10 cellular contexts compared by ENCODE assay signal in the genomic region with DNA sequence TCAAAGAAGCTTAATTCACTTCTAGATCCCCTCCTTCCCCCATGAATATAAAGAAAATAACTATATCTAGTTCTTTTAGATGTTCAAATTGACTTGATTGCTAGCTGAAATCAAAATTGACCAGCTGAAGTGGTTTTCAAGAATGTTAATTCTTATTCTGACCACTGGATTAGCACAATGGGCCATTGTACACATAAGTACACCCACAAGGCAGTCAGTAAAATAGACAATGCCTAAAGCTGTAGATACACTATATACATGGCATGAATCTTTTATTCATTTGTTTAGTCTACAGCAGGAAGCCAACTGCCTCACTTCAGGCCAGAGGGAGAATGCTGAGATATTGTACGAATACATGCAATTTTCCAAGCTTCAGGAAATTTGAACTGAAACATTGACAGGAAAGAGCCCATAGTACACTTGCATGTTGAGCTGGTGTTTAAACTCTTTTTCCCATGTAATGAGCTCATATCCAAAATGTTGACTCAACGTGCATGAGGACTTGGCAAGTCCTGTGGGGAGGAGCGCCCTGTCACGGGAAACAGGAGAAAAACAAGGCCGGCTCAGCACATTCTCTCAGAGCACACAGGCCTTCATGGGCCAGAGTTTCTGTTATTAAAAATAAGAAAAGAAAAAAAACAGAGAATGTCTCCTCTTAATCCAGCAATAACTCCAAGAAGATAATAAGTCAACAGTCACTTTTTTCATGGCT.
DNase-seq lines count a peak whose midpoint lies in the region; ATAC-seq, FAIRE-seq and TF ChIP-seq lines count a peak whose summit lies in the region.
"Had no signal": no experiment of that assay in that cellular context is flagged by ENCODE, and none has a peak within 500 bp of the region (broad histone marks: within the 10 kb centered on the region; RNA-seq: fewer than 3 reads in every experiment).

No MANE protein-coding gene starts in this region.

- H3K4me2 ChIP-seq in astrocyte (ENCODE audit: low read length) = peak overlapping the region; percentile 9

- no peaks in the 10 kb centered on the region for H3K79me2 ChIP-seq in astrocyte (ENCODE audit: insufficient read depth, low read length)

- peak overlapping the region; percentile 58 for H3K27ac Mint-ChIP-seq in astrocyte (ENCODE audit: unreplicated experiment)
- H3K27ac Mint-ChIP-seq in activated CD8-positive, alpha-beta T cell treated with anti-CD3 and anti-CD28 coated beads for 36 hours = no peak overlapping the region

- peak; percentile 42 for DNase-seq in EL
- DNase-seq in astrocyte (ENCODE audit: low read depth) = peak; percentile 90
- peak; percentile 68 for DNase-seq in left ventricle myocardium inferior
- peak; percentile 95 for DNase-seq in sigmoid colon
- DNase-seq in CD1c-positive myeloid dendritic cell (ENCODE audit: extremely low spot score) = no peak
- no peak for DNase-seq in NCI-H1105 treated with DMSO at 0.1 percent for 48 hours (lab: John Stamatoyannopoulos, UW)
- no peak for DNase-seq in activated CD8-positive, alpha-beta T cell treated with anti-CD3 and anti-CD28 coated beads for 36 hours
- DNase-seq in small intestine = no peak
- DNase-seq: Caco-2 had no signal

- H3K36me3 ChIP-seq in astrocyte (ENCODE audit: insufficient read depth, low read length) = no peaks in the 10 kb centered on the region
- no peaks in the 10 kb centered on the region for H3K36me3 ChIP-seq in left ventricle myocardium inferior
- H3K36me3 ChIP-seq in sigmoid colon = no peaks in the 10 kb centered on the region
- H3K36me3 ChIP-seq in small intestine (ENCODE audit: control insufficient read depth in 2 of 2, insufficient read depth in 2 of 2, low read length in 2 of 2) = no peaks in the 10 kb centered on the region

- H3K27me3 ChIP-seq in astrocyte (ENCODE audit: insufficient read depth, low read length) = no peaks in the 10 kb centered on the region
- H3K27me3 ChIP-seq in left ventricle myocardium inferior (ENCODE audit: low read depth) = no peaks in the 10 kb centered on the region
- no peaks in the 10 kb centered on the region for H3K27me3 ChIP-seq in sigmoid colon
- no peaks in the 10 kb centered on the region for H3K27me3 ChIP-seq in small intestine (ENCODE audit: control insufficient read depth in 2 of 2, insufficient read depth in 2 of 2, low read length in 2 of 2)

- peak in 3 of 4 donors; percentile 31 to 66 (median 42) for TF ChIP-seq EP300 in sigmoid colon (IDR thresholded peaks at IDR 0.05)

- no peaks in the 10 kb centered on the region for H3K27me3 Mint-ChIP-seq in astrocyte (ENCODE audit: low read depth, unreplicated experiment)
- no peaks in the 10 kb centered on the region for H3K27me3 Mint-ChIP-seq in activated CD8-positive, alpha-beta T cell treated with anti-CD3 and anti-CD28 coated beads for 36 hours

- WGBS in sigmoid colon, 2 donors = 73 to 86% methylated on average over 5 of the region's 5 CpGs
- WGBS in small intestine, 3 donors = 60 to 86% (median 79%) methylated on average over 5 of the region's 5 CpGs

- POLR2A ChIA-PET in activated CD8-positive, alpha-beta T cell treated with anti-CD3 and anti-CD28 coated beads for 36 hours (lab: Charles Lee) = no interaction called here

- H3K4me3 ChIP-seq in astrocyte (ENCODE audit: insufficient read depth, low read depth, low read length) = no peak overlapping the region
- no peak overlapping the region for H3K4me3 ChIP-seq in left ventricle myocardium inferior
- H3K4me3 ChIP-seq in sigmoid colon = no peak overlapping the region
- no peak overlapping the region for H3K4me3 ChIP-seq in small intestine (ENCODE audit: low read depth in 1 of 2, low read length in 2 of 2)

- peak overlapping the region; percentile 50 for H2AFZ ChIP-seq in astrocyte (ENCODE audit: low read depth, low read length)

- no peaks in the 10 kb centered on the region for H4K20me1 ChIP-seq in astrocyte (ENCODE audit: insufficient read depth, low read length)

- TF ChIP-seq POLR2A in sigmoid colon (IDR thresholded peaks at IDR 0.05) = no peak

- H3K36me3 Mint-ChIP-seq in astrocyte (ENCODE audit: low read depth, unreplicated experiment) = no peaks in the 10 kb centered on the region
- no peaks in the 10 kb centered on the region for H3K36me3 Mint-ChIP-seq in activated CD8-positive, alpha-beta T cell treated with anti-CD3 and anti-CD28 coated beads for 36 hours (ENCODE audit: low read depth)

- intact Hi-C loops in left ventricle myocardium inferior (cut with micrococcal nuclease) (no loop called here), sigmoid colon (cut with DNase I) (no loop called here)
- intact Hi-C loops in activated CD8-positive, alpha-beta T cell treated with anti-CD3 and anti-CD28 coated beads for 36 hours (cut with micrococcal nuclease) = no loop called here

- CTCF ChIA-PET in activated CD8-positive, alpha-beta T cell treated with anti-CD3 and anti-CD28 coated beads for 36 hours (lab: Charles Lee) = interaction anchor here (1.0 kb wide), 1 partner anchor 72 kb away, joined by 3 read pairs; no protein-coding TSS in a partner anchor

- H3K4me1 Mint-ChIP-seq in astrocyte (ENCODE audit: low read depth, unreplicated experiment) = peaks cover 21% of the 10 kb centered on the region
- H3K4me1 Mint-ChIP-seq in activated CD8-positive, alpha-beta T cell treated with anti-CD3 and anti-CD28 coated beads for 36 hours (ENCODE audit: low read depth) = peaks cover 7% of the 10 kb centered on the region

- H3K27ac ChIP-seq in astrocyte (ENCODE audit: low read depth, low read length) (no peak overlapping the region), left ventricle myocardium inferior (replicated peaks) (peak overlapping the region; percentile 75), sigmoid colon (peak overlapping the region; percentile 70 to 84 (median 80)), small intestine (ENCODE audit: low read depth in 1 of 2, low read length in 1 of 2) (no peak overlapping the region)

- H3K4me1 ChIP-seq in astrocyte (ENCODE audit: insufficient read depth, low read length) (peaks cover 8% of the 10 kb centered on the region), left ventricle myocardium inferior (peaks cover 15% of the 10 kb centered on the region), sigmoid colon (peaks cover 0 to 58% (median 42%) of the 10 kb centered on the region in 4 donors), small intestine (ENCODE audit: control insufficient read depth in 2 of 2, insufficient read depth in 1 of 2, low read depth in 1 of 2, low read length in 1 of 2) (peaks cover 0 to 3% of the 10 kb centered on the region in 2 donors)
- H3K4me1 ChIP-seq: Caco-2 had no signal

- H3K4me3 Mint-ChIP-seq in astrocyte (ENCODE audit: unreplicated experiment) = no peak overlapping the region
- H3K4me3 Mint-ChIP-seq in activated CD8-positive, alpha-beta T cell treated with anti-CD3 and anti-CD28 coated beads for 36 hours = no peak overlapping the region

- H3K9me3 ChIP-seq in astrocyte (ENCODE audit: insufficient read depth, low read depth, low read length) (no peaks in the 10 kb centered on the region), left ventricle myocardium inferior (replicated peaks) (no peaks in the 10 kb centered on the region), sigmoid colon (no peaks in the 10 kb centered on the region), small intestine (ENCODE audit: control insufficient read depth, low read depth) (no peaks in the 10 kb centered on the region)
- H3K9me3 ChIP-seq: Caco-2 had no signal

- no peak for FAIRE-seq in astrocyte (lab: Jason Lieb, UNC)
- no peak for FAIRE-seq in small intestine (lab: Jason Lieb, UNC)

- no peak for TF ChIP-seq CTCF in astrocyte (IDR thresholded peaks at IDR 0.05; ENCODE audit: insufficient read depth, low read depth, low read length)
- no peak for TF ChIP-seq CTCF in left ventricle myocardium inferior (IDR thresholded peaks at IDR 0.05; ENCODE audit: borderline replicate concordance)
- TF ChIP-seq CTCF in sigmoid colon (IDR thresholded peaks at IDR 0.05) = no peak
- no peak for TF ChIP-seq CTCF in activated CD8-positive, alpha-beta T cell treated with anti-CD3 and anti-CD28 coated beads for 36 hours (IDR thresholded peaks at IDR 0.05)

- ATAC-seq in activated CD8-positive, alpha-beta T cell treated with anti-CD3 and anti-CD28 coated beads for 36 hours = no peak
- ATAC-seq: HCT116 had no signal

- peaks cover 4% of the 10 kb centered on the region for H3K9me3 Mint-ChIP-seq in astrocyte (ENCODE audit: unreplicated experiment)
- H3K9me3 Mint-ChIP-seq in activated CD8-positive, alpha-beta T cell treated with anti-CD3 and anti-CD28 coated beads for 36 hours = no peaks in the 10 kb centered on the region

- no peak overlapping the region for H3K9ac ChIP-seq in astrocyte (ENCODE audit: low read length)

Comparison
In these comparisons a context has a peak if more than half of its experiments do, and no peak if none do; other contexts are left out.
1. DNase-seq: peak in EL (single experiment), astrocyte (single experiment), left ventricle myocardium inferior (single experiment) and sigmoid colon (single experiment); none in CD1c-positive myeloid dendritic cell (single experiment), NCI-H1105 treated with DMSO at 0.1 percent for 48 hours (single experiment), activated CD8-positive, alpha-beta T cell treated with anti-CD3 and anti-CD28 coated beads for 36 hours (single experiment) and small intestine (single experiment).
2. H3K27ac ChIP-seq: peak in left ventricle myocardium inferior (single experiment) and sigmoid colon (4 of 4); none in astrocyte (single experiment) and small intestine (0 of 2).